11 cellular contexts compared by ENCODE assay signal in the genomic region with DNA sequence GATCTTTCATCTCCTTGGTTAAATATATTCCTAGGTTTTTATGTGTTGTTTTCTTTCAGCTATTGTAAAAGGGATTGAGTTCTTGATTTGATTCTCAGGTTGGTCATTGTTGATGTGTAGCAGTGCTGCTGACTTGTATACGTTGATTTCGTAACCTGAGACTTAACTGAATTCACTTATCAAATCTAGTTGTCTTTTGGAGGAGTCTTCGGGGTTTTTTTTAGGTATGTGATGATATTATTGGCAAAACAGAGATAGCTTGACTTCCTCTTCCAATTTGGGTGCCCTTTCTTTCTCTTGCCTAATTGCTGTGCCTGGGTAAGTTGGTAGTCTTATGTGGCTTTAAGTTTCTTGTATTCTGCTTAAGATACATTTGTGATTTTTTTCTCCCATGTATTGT. TPM values are rescaled to one million over a fixed set of nuclear protein-coding genes. Genes with fewer than 3 reads are reported as not detected.
DNase-seq lines count a peak whose midpoint lies in the region; ATAC-seq, FAIRE-seq and TF ChIP-seq lines count a peak whose summit lies in the region.
"Had no signal": no experiment of that assay in that cellular context is flagged by ENCODE, and none has a peak within 500 bp of the region (broad histone marks: within the 10 kb centered on the region; RNA-seq: fewer than 3 reads in every experiment).

No MANE protein-coding gene starts in this region.

- no peak for DNase-seq in CD4-positive, alpha-beta T cell
- DNase-seq in GM12891 (ENCODE audit: insufficient read length, low spot score) (no peak), OCI-LY7 (ENCODE audit: low spot score) (peak; percentile 10), dedifferentiated amniotic fluid mesenchymal stem cell (ENCODE audit: extremely low spot score) (no peak)
- no peak for DNase-seq in stimulated activated CD4-positive, alpha-beta T cell treated with anti-CD3 and anti-CD28 coated beads, Interleukin-4, amount 100 ng/mL, for 1 hour
- DNase-seq: lower lobe of right lung, NCI-H1105 treated with DMSO at 0.1 percent for 48 hours, retina had no signal

- H3K4me3 ChIP-seq in OCI-LY7 (ENCODE audit: low read depth, low read length, poor library complexity, severe bottlenecking) (peak overlapping the region; percentile 56), iPS-20b (ENCODE audit: low read length) (no peak overlapping the region)
- H3K4me3 ChIP-seq: lower lobe of right lung, tibial nerve had no signal

- H3K27me3 Mint-ChIP-seq in CD4-positive, alpha-beta T cell: no peaks in the 10 kb centered on the region

- H3K9me2 ChIP-seq in OCI-LY7 (ENCODE audit: insufficient read depth, low read length): no peaks in the 10 kb centered on the region

- peak; percentile 65 for FAIRE-seq in GM12891 (lab: Jason Lieb, UNC)

- CTCF ChIA-PET in CD4-positive, alpha-beta T cell (lab: Charles Lee): interaction anchor here (0.8 to 1.4 kb wide), 3 partner anchors 26 to 79 kb away, joined by 3 to 6 read pairs (median 5); a partner anchor contains a TSS
- CTCF ChIA-PET in OCI-LY7 (lab: Charles Lee; ENCODE audit: unreplicated experiment): no interaction called here

- H3K36me3 ChIP-seq in OCI-LY7 (ENCODE audit: insufficient read depth, low read length) (peaks cover 9% of the 10 kb centered on the region; the same call in 1 of the 2 replicates), iPS-20b (ENCODE audit: insufficient read depth, low read depth, low read length) (no peaks in the 10 kb centered on the region)

- H3K36me3 Mint-ChIP-seq in CD4-positive, alpha-beta T cell (ENCODE audit: low read depth): peaks cover 9% of the 10 kb centered on the region

- H3K9me3 ChIP-seq in CD4-positive, alpha-beta T cell (ENCODE audit: control insufficient read depth, low read length): no peaks in the 10 kb centered on the region
- H3K9me3 ChIP-seq in OCI-LY7 (ENCODE audit: low read length) (no peaks in the 10 kb centered on the region), iPS-20b (ENCODE audit: insufficient read depth, low read depth, low read length) (no peaks in the 10 kb centered on the region)
- H3K9me3 ChIP-seq: lower lobe of right lung, tibial nerve had no signal

- no peaks in the 10 kb centered on the region; the same call in 1 of the 2 replicates for H4K20me1 ChIP-seq in OCI-LY7 (ENCODE audit: insufficient read depth, low read length)

- no peak for TF ChIP-seq CTCF in CD4-positive, alpha-beta T cell (IDR thresholded peaks at IDR 0.05)
- TF ChIP-seq CTCF in OCI-LY7 (conservative IDR thresholded peaks at IDR 0.05; ENCODE audit: low read length): no peak

- H3K9me3 Mint-ChIP-seq in CD4-positive, alpha-beta T cell: no peaks in the 10 kb centered on the region

- BruUV-seq in OCI-LY7 (replicated peaks; lab: Mats Ljungman, UMichigan): no TSS peak

- H3K4me1 ChIP-seq in OCI-LY7 (ENCODE audit: insufficient read depth, low read length, poor library complexity, severe bottlenecking): peaks cover 64% of the 10 kb centered on the region
- peaks cover 4% of the 10 kb centered on the region; the same call in 1 of the 2 replicates for H3K4me1 ChIP-seq in iPS-20b (ENCODE audit: insufficient read depth, low read length)

- peaks cover 53% of the 10 kb centered on the region for H3K4me1 Mint-ChIP-seq in CD4-positive, alpha-beta T cell (ENCODE audit: low read depth)

- no peaks in the 10 kb centered on the region for H3K27me3 ChIP-seq in CD4-positive, alpha-beta T cell (ENCODE audit: control insufficient read depth, insufficient read depth, low read length)
- no peaks in the 10 kb centered on the region for H3K27me3 ChIP-seq in iPS-20b (ENCODE audit: insufficient read depth, low read length)
- H3K27me3 ChIP-seq: tibial nerve had no signal

- intact Hi-C loops in CD4-positive, alpha-beta T cell (cut with DNase I, micrococcal nuclease): no loop called here
- intact Hi-C loops in OCI-LY7 (cut with micrococcal nuclease; ENCODE audit: unreplicated experiment): no loop called here

- no peak overlapping the region for H3K27ac ChIP-seq in CD4-positive, alpha-beta T cell (ENCODE audit: low read depth, low read length)
- H3K27ac ChIP-seq in OCI-LY7 (ENCODE audit: low read depth, low read length, poor library complexity, severe bottlenecking): peak overlapping the region; percentile 64
- H3K27ac ChIP-seq in iPS-20b (ENCODE audit: low read length): no peak overlapping the region
- H3K27ac ChIP-seq: lower lobe of right lung, tibial nerve had no signal

- POLR2A ChIA-PET in CD4-positive, alpha-beta T cell (lab: Charles Lee): interaction anchor here (1.5 to 1.7 kb wide), 2 partner anchors 18 to 53 kb away, joined by 4 to 7 read pairs; a partner anchor contains a TSS
- POLR2A ChIA-PET in OCI-LY7 (lab: Charles Lee): interaction anchor here (0.8 to 3.8 kb wide), 8 partner anchors 8 to 228 kb away, joined by 3 to 38 read pairs (median 6); a partner anchor contains a TSS

- H3K79me2 ChIP-seq in OCI-LY7 (ENCODE audit: insufficient read depth, low read depth, low read length): peaks cover 64% of the 10 kb centered on the region

- peak overlapping the region; percentile 38 for H3K4me3 Mint-ChIP-seq in CD4-positive, alpha-beta T cell

- no peak overlapping the region for H2AFZ ChIP-seq in OCI-LY7 (ENCODE audit: low read length)

- no peak for TF ChIP-seq POLR2A in GM12891 (IDR thresholded peaks at IDR 0.05; ENCODE audit: low read depth, low read length)

- peak overlapping the region; percentile 81 for H3K4me2 ChIP-seq in OCI-LY7 (ENCODE audit: low read length)

- no peak for ATAC-seq in CD4-positive, alpha-beta T cell (ENCODE audit: poor library complexity)
- ATAC-seq in GM19452 (IDR thresholded peaks at IDR 0.05; ENCODE audit: unreplicated experiment): no peak
- ATAC-seq: lower lobe of right lung had no signal

- 0 out of 2 replicates have a peak overlapping the region, but pooled peaks have one; percentile 29 for H3K9ac ChIP-seq in iPS-20b (ENCODE audit: low read depth, low read length)

- peak overlapping the region; percentile 82 for H3K27ac Mint-ChIP-seq in CD4-positive, alpha-beta T cell

TF ChIP-seq in GM12891, 5 proteins besides CTCF, POLR2A, EP300 and RAD21:
- no peak for TF ChIP-seq POU2F2 (IDR thresholded peaks at IDR 0.05; ENCODE audit: low read depth, low read length)
- peak; percentile 35; the same call in 1 of the 2 replicates for TF ChIP-seq SPI1 (IDR thresholded peaks at IDR 0.05; ENCODE audit: low read depth, low read length)

RNA-seq across cellular contexts. Expression of a gene that starts 52.8 kb away (rescaled TPM):
- total RNA-seq in CD4-positive, alpha-beta T cell: 10 to 100 TPM; 19.5 to 20.8 TPM
- polyA plus RNA-seq in GM12891 (2012; ENCODE audit: low read depth, missing spikeins): 4.4 TPM
- 19.1 and 19.2 TPM in 2 replicates for total RNA-seq in OCI-LY7 (2014; rRNA removed; shearing (Covaris generic))
- 58.9 and 59.1 TPM in 2 replicates for total RNA-seq in OCI-LY7 (2022)

RNA-seq across cellular contexts. Expression of a gene that starts 57.9 kb away (rescaled TPM):
- 10 to 100 TPM; 16.0 to 16.5 TPM for total RNA-seq in CD4-positive, alpha-beta T cell
- polyA plus RNA-seq in GM12891 (2012; ENCODE audit: low read depth, missing spikeins): 0.39 TPM
- total RNA-seq in OCI-LY7 (2014; rRNA removed; shearing (Covaris generic)): 0.69 and 2.6 TPM in 2 replicates
- total RNA-seq in OCI-LY7 (2022): 1.3 and 3.2 TPM in 2 replicates

Comparison
In these comparisons a context has a peak if more than half of its experiments do, and no peak if none do; other contexts are left out.
1. RNA of a gene that starts 57.9 kb away (total RNA-seq): 16.0 to 16.5 TPM in CD4-positive, alpha-beta T cell; 0.69 to 3.2 TPM in OCI-LY7; every median in the first group is over 4 times any median in the second.